Comparison of ENCODE assay signal across 18 cellular contexts in the genomic region with DNA sequence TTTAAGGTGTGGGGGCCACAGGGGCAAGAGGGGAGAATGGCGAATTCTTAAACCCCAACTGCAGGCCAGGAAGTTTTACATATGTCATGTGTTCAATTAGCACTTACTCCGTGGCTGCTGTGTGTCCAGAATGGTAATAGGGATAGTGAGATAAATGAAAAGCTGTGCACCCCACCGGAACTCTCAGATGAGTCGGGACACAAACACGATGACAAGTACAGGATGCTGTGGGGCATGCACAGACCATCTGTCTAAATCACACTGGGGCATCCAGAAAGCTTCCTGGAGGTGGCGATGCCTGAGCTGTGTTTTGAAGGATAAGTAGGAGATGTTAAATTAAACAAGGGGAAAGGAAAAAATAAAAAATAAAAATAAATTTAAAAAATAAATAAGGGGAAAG. TPM values are rescaled to one million over a fixed set of nuclear protein-coding genes. Genes with fewer than 3 reads are reported as not detected.
"Had no signal": no experiment of that assay in that cellular context is flagged by ENCODE, and none has a peak within 500 bp of the region (broad histone marks: within the 10 kb centered on the region; RNA-seq: fewer than 3 reads in every experiment).

No MANE protein-coding gene starts in this region.

- H3K27ac ChIP-seq: esophagus squamous epithelium, neural progenitor cell, prostate gland, tibial nerve had no signal

- H3K4me1 ChIP-seq: esophagus squamous epithelium, prostate gland, tibial nerve, uterus had no signal

- H3K4me2 ChIP-seq: neural progenitor cell had no signal

- ATAC-seq: activated CD4-positive, alpha-beta T cell treated with anti-CD3 and anti-CD28 coated beads for 36 hours; activated CD8-positive, alpha-beta T cell treated with anti-CD3 and anti-CD28 coated beads for 36 hours; effector memory CD8-positive, alpha-beta T cell; naive thymus-derived CD4-positive, alpha-beta T cell; right cardiac atrium; WTC11 had no signal

- H3K9me3 ChIP-seq: esophagus squamous epithelium, prostate gland, tibial nerve, uterus had no signal

- H3K4me3 ChIP-seq: esophagus squamous epithelium, neural progenitor cell, prostate gland, tibial nerve, uterus had no signal

- DNase-seq: activated CD4-positive, alpha-beta T cell treated with anti-CD3 and anti-CD28 coated beads for 36 hours; activated CD8-positive, alpha-beta T cell treated with anti-CD3 and anti-CD28 coated beads for 36 hours; activated naive CD4-positive, alpha-beta T cell treated with Interleukin-2 at 50 U/mL for 16 hours; activated naive CD8-positive, alpha-beta T cell treated with anti-CD3 and anti-CD28 coated beads, Interleukin-2, amount 10 ng/mL, durations not matched to agents 7 days and 5 days; activated T-cell treated with anti-CD3 and anti-CD28 coated beads, Interleukin-2, amount 50 U/mL, for 24 hours; amygdala; caudate nucleus; effector memory CD8-positive, alpha-beta T cell; esophagus squamous epithelium; mesenchymal stem cell; naive thymus-derived CD4-positive, alpha-beta T cell; right cardiac atrium; stimulated activated CD4-positive, alpha-beta T cell treated with anti-CD3 and anti-CD28 coated beads, Interleukin-2, amount 100 ng/mL, for 24 hours; uterus had no signal

- H2AFZ ChIP-seq: neural progenitor cell had no signal

- H3K27me3 ChIP-seq: neural progenitor cell, tibial nerve, uterus had no signal

- H3K36me3 ChIP-seq: esophagus squamous epithelium, neural progenitor cell, prostate gland, tibial nerve, uterus had no signal

RNA-seq across cellular contexts. Expression of a gene that starts 18.3 kb away (rescaled TPM):
- total RNA-seq: activated CD8-positive, alpha-beta T cell treated with anti-CD3 and anti-CD28 coated beads for 36 hours; activated naive CD8-positive, alpha-beta T cell treated with anti-CD3 and anti-CD28 coated beads, Interleukin-2, amount 10 ng/mL, durations not matched to agents 7 days and 5 days had no signal
